Comparison of ENCODE assay signal across 17 cellular contexts in genomic region chr14:90717916-90718315, GRCh38.
DNase-seq lines count a peak whose midpoint lies in the region; ATAC-seq, FAIRE-seq and TF ChIP-seq lines count a peak whose summit lies in the region.
"Had no signal": no experiment of that assay in that cellular context is flagged by ENCODE, and none has a peak within 500 bp of the region (broad histone marks: within the 10 kb centered on the region; RNA-seq: fewer than 3 reads in every experiment).

No MANE protein-coding gene starts in this region.

- peaks cover 28% of the 10 kb centered on the region for H3K4me1 Mint-ChIP-seq in chondrocyte (ENCODE audit: low read depth)
- H3K4me1 Mint-ChIP-seq: CD8-positive, alpha-beta memory T cell had no signal

- no peak for FAIRE-seq in frontal cortex (lab: Jason Lieb, UNC)
- FAIRE-seq: K562 had no signal

- peaks cover 7% of the 10 kb centered on the region for H3K36me3 Mint-ChIP-seq in chondrocyte (ENCODE audit: low read depth)
- no peaks in the 10 kb centered on the region for H3K36me3 Mint-ChIP-seq in activated naive CD4-positive, alpha-beta T cell treated with anti-CD3 and anti-CD28 coated beads, Interleukin-2, amount 50 U/mL, for 72 hours
- H3K36me3 Mint-ChIP-seq: CD8-positive, alpha-beta memory T cell had no signal

- H3K27ac ChIP-seq in HUES6 (ENCODE audit: low read depth, low read length) = 0 out of 2 replicates have a peak overlapping the region, but pooled peaks have one; percentile 15
- H3K27ac ChIP-seq in mesendoderm (ENCODE audit: low read depth, low read length) = no peak overlapping the region
- H3K27ac ChIP-seq: HL-60, right lobe of liver had no signal

- H3K9me3 ChIP-seq in HUES6 (ENCODE audit: control insufficient read depth, insufficient read depth, low read depth, low read length) = no peaks in the 10 kb centered on the region
- H3K9me3 ChIP-seq: right lobe of liver had no signal

- no peak overlapping the region for H3K4me2 ChIP-seq in mesendoderm (ENCODE audit: low read length)

- no peak overlapping the region for H4K5ac ChIP-seq in mesendoderm (ENCODE audit: low read length)

- H3K27me3 ChIP-seq in HUES6 (ENCODE audit: control insufficient read depth, insufficient read depth, low read length) = no peaks in the 10 kb centered on the region
- H3K27me3 ChIP-seq in mesendoderm (ENCODE audit: insufficient read depth, low read length, poor library complexity) = no peaks in the 10 kb centered on the region
- H3K27me3 ChIP-seq: right lobe of liver had no signal

- ATAC-seq in activated naive CD4-positive, alpha-beta T cell treated with anti-CD3 and anti-CD28 coated beads, Interleukin-2, amount 50 U/mL, for 72 hours = no peak
- ATAC-seq: K562, right lobe of liver had no signal

- H3K4ac ChIP-seq in mesendoderm (ENCODE audit: low read depth, low read length) = no peak overlapping the region

- H3K4me3 Mint-ChIP-seq in chondrocyte (ENCODE audit: unreplicated experiment) = no peak overlapping the region
- H3K4me3 Mint-ChIP-seq: CD8-positive, alpha-beta memory T cell had no signal

- no peak overlapping the region for H3K56ac ChIP-seq in mesendoderm (ENCODE audit: low read length)

- H4K8ac ChIP-seq in mesendoderm (ENCODE audit: low read depth, low read length) = no peak overlapping the region

- H3K79me2 ChIP-seq in mesendoderm (ENCODE audit: control insufficient read depth, insufficient read depth, low read length) = no peaks in the 10 kb centered on the region

- no peak for TF ChIP-seq CTCF in AG09309 (IDR thresholded peaks at IDR 0.05; ENCODE audit: control insufficient read depth, insufficient read depth, low read depth, low read length, missing control alignments)
- TF ChIP-seq CTCF in chondrocyte (IDR thresholded peaks at IDR 0.05) = no peak

- H3K27ac Mint-ChIP-seq in chondrocyte (ENCODE audit: unreplicated experiment) = peak overlapping the region; percentile 78
- H3K27ac Mint-ChIP-seq in activated naive CD4-positive, alpha-beta T cell treated with anti-CD3 and anti-CD28 coated beads, Interleukin-2, amount 50 U/mL, for 72 hours = no peak overlapping the region
- H3K27ac Mint-ChIP-seq: CD8-positive, alpha-beta memory T cell had no signal

- H3K4me1 ChIP-seq in HUES6 (ENCODE audit: control insufficient read depth, insufficient read depth, low read length) (peaks cover 7% of the 10 kb centered on the region), mesendoderm (ENCODE audit: control insufficient read depth, low read depth, low read length) (peaks cover 10% of the 10 kb centered on the region)
- H3K4me1 ChIP-seq: right lobe of liver had no signal

- DNase-seq in AG09309 (ENCODE audit: low read depth) (peak; percentile 11), chondrocyte (ENCODE audit: low spot score) (no peak), mesendoderm (no peak), frontal cortex (ENCODE audit: low spot score in 2 of 2) (no peak), NCI-H2171 (lab: John Stamatoyannopoulos, UW) (no peak)
- no peak for DNase-seq in activated naive CD4-positive, alpha-beta T cell treated with anti-CD3 and anti-CD28 coated beads, Interleukin-2, amount 50 U/mL, for 72 hours (ENCODE audit: low spot score in 2 of 2)
- no peak for DNase-seq in activated naive CD4-positive, alpha-beta T cell treated with anti-CD3 and anti-CD28 coated beads, Interleukin-2, amount 50 U/mL, for 16 hours
- DNase-seq: activated effector memory CD4-positive, alpha-beta T cell treated with Interleukin-2 at 50 U/mL for 16 hours; CD8-positive, alpha-beta memory T cell; erythroblast; NCI-H2029 treated with DMSO at 0.1 percent for 48 hours; NCI-H524 treated with DMSO at 0.1 percent for 48 hours; right lobe of liver; stimulated activated CD4-positive, alpha-beta T cell treated with anti-CD3 and anti-CD28 coated beads, Interleukin-2, amount 100 ng/mL, for 48 hours had no signal

- no peak overlapping the region for H2AK5ac ChIP-seq in mesendoderm (ENCODE audit: low read length)

- no peaks in the 10 kb centered on the region for H3K9me3 Mint-ChIP-seq in chondrocyte (ENCODE audit: low read depth)
- no peaks in the 10 kb centered on the region for H3K9me3 Mint-ChIP-seq in activated naive CD4-positive, alpha-beta T cell treated with anti-CD3 and anti-CD28 coated beads, Interleukin-2, amount 50 U/mL, for 72 hours
- H3K9me3 Mint-ChIP-seq: CD8-positive, alpha-beta memory T cell had no signal

- no peak overlapping the region for H3K23ac ChIP-seq in mesendoderm (ENCODE audit: low read length)

- no peaks in the 10 kb centered on the region for H3K79me1 ChIP-seq in mesendoderm (ENCODE audit: low read length)

- no peak overlapping the region for H2BK120ac ChIP-seq in mesendoderm (ENCODE audit: low read depth, low read length)

- H3K36me3 ChIP-seq in HUES6 (ENCODE audit: control insufficient read depth, insufficient read depth, low read length) = no peaks in the 10 kb centered on the region; the same call in 1 of the 2 replicates
- no peaks in the 10 kb centered on the region for H3K36me3 ChIP-seq in mesendoderm (ENCODE audit: control insufficient read depth, insufficient read depth, low read length)
- H3K36me3 ChIP-seq: right lobe of liver had no signal

- H2BK5ac ChIP-seq in mesendoderm (ENCODE audit: low read length) = no peak overlapping the region

- no CpG with 5 or more reads among the region's 3 CpGs for WGBS in mesendoderm (ENCODE audit: extremely low coverage, insufficient coverage, low lambda C conversion rate)

- H3K9ac ChIP-seq in HUES6 (ENCODE audit: low read length) (no peak overlapping the region), mesendoderm (ENCODE audit: low read length) (no peak overlapping the region)

- H3K4me3 ChIP-seq in AG09309 (ENCODE audit: control insufficient read depth, low read depth, low read length) (no peak overlapping the region), HUES6 (ENCODE audit: low read depth, low read length) (no peak overlapping the region), mesendoderm (ENCODE audit: low read length) (no peak overlapping the region)
- H3K4me3 ChIP-seq: K562, right lobe of liver had no signal

- peak overlapping the region; percentile 16 for H3K18ac ChIP-seq in mesendoderm (ENCODE audit: low read length)

- H3K27me3 Mint-ChIP-seq in chondrocyte (ENCODE audit: low read depth) = no peaks in the 10 kb centered on the region

- no peak overlapping the region for H2BK15ac ChIP-seq in mesendoderm (replicated peaks; ENCODE audit: low read depth)
